8 cellular contexts compared by ENCODE assay signal in the genomic region with DNA sequence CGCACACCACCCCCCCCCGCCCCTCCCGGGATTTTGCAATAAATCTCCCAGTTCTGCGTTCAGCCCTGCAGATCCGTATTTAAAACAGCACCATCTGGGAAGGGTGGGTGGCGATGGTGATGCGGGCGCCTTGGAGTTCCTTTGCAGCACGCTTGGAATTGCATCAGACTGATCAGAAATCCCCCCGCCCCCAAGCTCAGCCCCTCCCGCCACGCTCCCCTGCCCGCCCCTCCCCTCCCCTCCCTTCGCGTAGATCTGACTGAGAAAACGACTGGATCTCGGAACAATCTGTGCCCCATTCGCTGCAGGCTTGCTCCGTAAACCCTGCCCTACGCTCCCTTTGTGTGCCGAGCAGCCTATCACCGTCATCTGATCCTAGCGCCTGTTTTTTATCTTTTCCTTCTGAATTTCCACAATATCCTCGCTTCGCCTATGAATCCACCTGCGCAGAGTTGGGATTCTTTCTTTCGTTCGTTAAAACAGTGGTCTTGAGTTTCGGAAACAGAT. TPM values are rescaled to one million over a fixed set of nuclear protein-coding genes. Genes with fewer than 3 reads are reported as not detected.
DNase-seq lines count a peak whose midpoint lies in the region; ATAC-seq and TF ChIP-seq lines count a peak whose summit lies in the region.

No MANE protein-coding gene starts in this region.

- H3K9ac ChIP-seq in HCT116 (ENCODE audit: low read length) = peak overlapping the region; percentile 58
- H3K9ac ChIP-seq in endocrine pancreas (ENCODE audit: control insufficient read depth, insufficient read depth, low read length) = no peak overlapping the region

- RAD21 ChIA-PET in HCT116 (lab: Charles Lee; ENCODE audit: low non-redundant PET in 1 of 2, low total read pairs in 2 of 2, uncharacterized antibody in 2 of 2, unreplicated experiment in 2 of 2) = interaction anchor here in 1 of 2 experiments (2.8 kb wide), 1 partner anchor 19 kb away, joined by 12 read pairs; a partner anchor contains a TSS

- peak overlapping the region; percentile 94 for H2AFZ ChIP-seq in HCT116 (ENCODE audit: low read depth, low read length, poor library complexity, severe bottlenecking)

- DNase-seq in HCT116 (ENCODE audit: low read depth, low spot score) (peak; percentile 73), NCI-H82 (lab: John Stamatoyannopoulos, UW) (peak; percentile 96), myocyte (ENCODE audit: low read depth) (peak; percentile 77)
- no peak for DNase-seq in stimulated activated CD4-positive, alpha-beta T cell treated with anti-CD3 and anti-CD28 coated beads, Interleukin-15, amount 100 ng/mL, for 24 hours

- CTCF ChIA-PET in HCT116 (lab: Charles Lee) = interaction anchor here (0.7 to 3.8 kb wide), 8 partner anchors 10 to 956 kb away, joined by 3 to 39 read pairs (median 5); a partner anchor contains a TSS

- H3K9me2 ChIP-seq in HCT116 (ENCODE audit: insufficient read depth) = no peaks in the 10 kb centered on the region

- peak overlapping the region; percentile 85 for H3K27ac ChIP-seq in HCT116 (ENCODE audit: low read depth, low read length)

- no peaks in the 10 kb centered on the region for H3K4me1 Mint-ChIP-seq in activated T-helper 17 cell treated with anti-CD3 and anti-CD28 coated beads, Interleukin-2, amount 50 U/mL, for 72 hours

- no peaks in the 10 kb centered on the region for H3K27me3 ChIP-seq in HCT116 (ENCODE audit: insufficient read depth, low read length)
- H3K27me3 ChIP-seq in endocrine pancreas (ENCODE audit: control insufficient read depth, insufficient read depth, low read length) = peaks cover 21% of the 10 kb centered on the region

- H3K36me3 Mint-ChIP-seq in activated T-helper 17 cell treated with anti-CD3 and anti-CD28 coated beads, Interleukin-2, amount 50 U/mL, for 72 hours (ENCODE audit: low read depth) = peaks cover 17% of the 10 kb centered on the region

- peak overlapping the region; percentile 96 for H3K4me2 ChIP-seq in HCT116 (ENCODE audit: low read length)

- H3K79me2 ChIP-seq in HCT116 (ENCODE audit: insufficient read depth, low read length) = no peaks in the 10 kb centered on the region

- H3K27ac Mint-ChIP-seq in activated T-helper 17 cell treated with anti-CD3 and anti-CD28 coated beads, Interleukin-2, amount 50 U/mL, for 72 hours = no peak overlapping the region

- H3K4me3 Mint-ChIP-seq in activated T-helper 17 cell treated with anti-CD3 and anti-CD28 coated beads, Interleukin-2, amount 50 U/mL, for 72 hours = no peak overlapping the region

- intact Hi-C loops in HCT116 (cut with micrococcal nuclease) = loop anchor here (5.0 kb wide), 1 partner anchor 389 kb away; a partner anchor contains a TSS

- peaks cover 51% of the 10 kb centered on the region for H3K27me3 Mint-ChIP-seq in activated T-helper 17 cell treated with anti-CD3 and anti-CD28 coated beads, Interleukin-2, amount 50 U/mL, for 72 hours

- H4K20me1 ChIP-seq in HCT116 (ENCODE audit: insufficient read depth) = no peaks in the 10 kb centered on the region

- BruUV-seq in HCT116 (replicated peaks; lab: Mats Ljungman, UMichigan) = no TSS peak

- ATAC-seq in HCT116 (peak; percentile 84), GM18867 (IDR thresholded peaks at IDR 0.05; ENCODE audit: unreplicated experiment) (no peak), HG02588 (IDR thresholded peaks at IDR 0.05; ENCODE audit: unreplicated experiment) (no peak)
- no peak for ATAC-seq in activated T-helper 17 cell treated with anti-CD3 and anti-CD28 coated beads, Interleukin-2, amount 50 U/mL, for 72 hours (replicated peaks)

- peaks cover 12% of the 10 kb centered on the region for H3K9me3 Mint-ChIP-seq in activated T-helper 17 cell treated with anti-CD3 and anti-CD28 coated beads, Interleukin-2, amount 50 U/mL, for 72 hours

- POLR2A ChIA-PET in HCT116 (lab: Charles Lee) = interaction anchor here (1.5 to 2.9 kb wide), 2 partner anchors 216 to 811 kb away, joined by 3 to 13 read pairs; no protein-coding TSS in a partner anchor

- peaks cover 18 to 28% of the 10 kb centered on the region in 2 experiments; a peak in 3 of 4 replicates for H3K4me1 ChIP-seq in HCT116 (ENCODE audit: control insufficient read depth in 1 of 2, insufficient read depth in 2 of 2, low read length in 2 of 2)
- H3K4me1 ChIP-seq in endocrine pancreas (ENCODE audit: control insufficient read depth, insufficient read depth, low read length) = no peaks in the 10 kb centered on the region

- peak; percentile 87 for TF ChIP-seq POLR2A in HCT116 (IDR thresholded peaks at IDR 0.05; ENCODE audit: borderline replicate concordance, extremely low read depth, insufficient read depth, insufficient read length)

- TF ChIP-seq CTCF in HCT116 (IDR thresholded peaks at IDR 0.05 in 2 of 3, conservative IDR thresholded peaks at IDR 0.05 in 1 of 3; ENCODE audit: borderline replicate concordance in 1 of 3, insufficient read depth in 1 of 3, low read depth in 2 of 3, low read length in 2 of 3) = no peak

- TF ChIP-seq RAD21 in HCT116 (IDR thresholded peaks at IDR 0.05; ENCODE audit: low read depth) = no peak

- H3K4me3 ChIP-seq in HCT116 (replicated peaks in 1 of 2; ENCODE audit: low read depth in 1 of 2, low read length in 2 of 2) (peak overlapping the region; percentile 57 to 62), endocrine pancreas (ENCODE audit: control insufficient read depth, insufficient read depth, low read length) (peak overlapping the region; percentile 27)

- no peaks in the 10 kb centered on the region for H3K9me3 ChIP-seq in HCT116 (ENCODE audit: control insufficient read depth in 1 of 2, insufficient read depth in 1 of 2, low read depth in 1 of 2, low read length in 2 of 2)
- H3K9me3 ChIP-seq in endocrine pancreas (ENCODE audit: control insufficient read depth, low read length) = no peaks in the 10 kb centered on the region

- H3K36me3 ChIP-seq in HCT116 (ENCODE audit: control insufficient read depth in 1 of 2, insufficient read depth in 2 of 2, low read length in 2 of 2) (no peaks in the 10 kb centered on the region), endocrine pancreas (ENCODE audit: control insufficient read depth, insufficient read depth, low read length) (no peaks in the 10 kb centered on the region)

TF ChIP-seq in HCT116, 20 proteins besides CTCF, POLR2A, EP300 and RAD21 (continues in another document):
- TF ChIP-seq, protein P1, sequence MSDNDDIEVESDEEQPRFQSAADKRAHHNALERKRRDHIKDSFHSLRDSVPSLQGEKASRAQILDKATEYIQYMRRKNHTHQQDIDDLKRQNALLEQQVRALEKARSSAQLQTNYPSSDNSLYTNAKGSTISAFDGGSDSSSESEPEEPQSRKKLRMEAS (IDR thresholded peaks at IDR 0.05) = no peak
- TF ChIP-seq, protein P2, sequence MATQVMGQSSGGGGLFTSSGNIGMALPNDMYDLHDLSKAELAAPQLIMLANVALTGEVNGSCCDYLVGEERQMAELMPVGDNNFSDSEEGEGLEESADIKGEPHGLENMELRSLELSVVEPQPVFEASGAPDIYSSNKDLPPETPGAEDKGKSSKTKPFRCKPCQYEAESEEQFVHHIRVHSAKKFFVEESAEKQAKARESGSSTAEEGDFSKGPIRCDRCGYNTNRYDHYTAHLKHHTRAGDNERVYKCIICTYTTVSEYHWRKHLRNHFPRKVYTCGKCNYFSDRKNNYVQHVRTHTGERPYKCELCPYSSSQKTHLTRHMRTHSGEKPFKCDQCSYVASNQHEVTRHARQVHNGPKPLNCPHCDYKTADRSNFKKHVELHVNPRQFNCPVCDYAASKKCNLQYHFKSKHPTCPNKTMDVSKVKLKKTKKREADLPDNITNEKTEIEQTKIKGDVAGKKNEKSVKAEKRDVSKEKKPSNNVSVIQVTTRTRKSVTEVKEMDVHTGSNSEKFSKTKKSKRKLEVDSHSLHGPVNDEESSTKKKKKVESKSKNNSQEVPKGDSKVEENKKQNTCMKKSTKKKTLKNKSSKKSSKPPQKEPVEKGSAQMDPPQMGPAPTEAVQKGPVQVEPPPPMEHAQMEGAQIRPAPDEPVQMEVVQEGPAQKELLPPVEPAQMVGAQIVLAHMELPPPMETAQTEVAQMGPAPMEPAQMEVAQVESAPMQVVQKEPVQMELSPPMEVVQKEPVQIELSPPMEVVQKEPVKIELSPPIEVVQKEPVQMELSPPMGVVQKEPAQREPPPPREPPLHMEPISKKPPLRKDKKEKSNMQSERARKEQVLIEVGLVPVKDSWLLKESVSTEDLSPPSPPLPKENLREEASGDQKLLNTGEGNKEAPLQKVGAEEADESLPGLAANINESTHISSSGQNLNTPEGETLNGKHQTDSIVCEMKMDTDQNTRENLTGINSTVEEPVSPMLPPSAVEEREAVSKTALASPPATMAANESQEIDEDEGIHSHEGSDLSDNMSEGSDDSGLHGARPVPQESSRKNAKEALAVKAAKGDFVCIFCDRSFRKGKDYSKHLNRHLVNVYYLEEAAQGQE (IDR thresholded peaks at IDR 0.05; ENCODE audit: low read depth) = no peak
- no peak for TF ChIP-seq EZH2phosphoT487 (IDR thresholded peaks at IDR 0.05; ENCODE audit: borderline replicate concordance)
- TF ChIP-seq SIN3A (IDR thresholded peaks at IDR 0.05; ENCODE audit: low read depth) = no peak
- TF ChIP-seq SRF (IDR thresholded peaks at IDR 0.05; ENCODE audit: low read depth) = no peak
- TF ChIP-seq ZNF274 (IDR thresholded peaks at IDR 0.05; ENCODE audit: low read depth, low read length) = no peak
- TF ChIP-seq, protein P3, sequence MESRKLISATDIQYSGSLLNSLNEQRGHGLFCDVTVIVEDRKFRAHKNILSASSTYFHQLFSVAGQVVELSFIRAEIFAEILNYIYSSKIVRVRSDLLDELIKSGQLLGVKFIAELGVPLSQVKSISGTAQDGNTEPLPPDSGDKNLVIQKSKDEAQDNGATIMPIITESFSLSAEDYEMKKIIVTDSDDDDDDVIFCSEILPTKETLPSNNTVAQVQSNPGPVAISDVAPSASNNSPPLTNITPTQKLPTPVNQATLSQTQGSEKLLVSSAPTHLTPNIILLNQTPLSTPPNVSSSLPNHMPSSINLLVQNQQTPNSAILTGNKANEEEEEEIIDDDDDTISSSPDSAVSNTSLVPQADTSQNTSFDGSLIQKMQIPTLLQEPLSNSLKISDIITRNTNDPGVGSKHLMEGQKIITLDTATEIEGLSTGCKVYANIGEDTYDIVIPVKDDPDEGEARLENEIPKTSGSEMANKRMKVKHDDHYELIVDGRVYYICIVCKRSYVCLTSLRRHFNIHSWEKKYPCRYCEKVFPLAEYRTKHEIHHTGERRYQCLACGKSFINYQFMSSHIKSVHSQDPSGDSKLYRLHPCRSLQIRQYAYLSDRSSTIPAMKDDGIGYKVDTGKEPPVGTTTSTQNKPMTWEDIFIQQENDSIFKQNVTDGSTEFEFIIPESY (IDR thresholded peaks at IDR 0.05; ENCODE audit: extremely low read depth, insufficient replicate concordance, low read length) = no peak
- peak; percentile 48 for TF ChIP-seq TCF7L2 (IDR thresholded peaks at IDR 0.05; ENCODE audit: borderline replicate concordance, extremely low read depth, insufficient read depth, insufficient read length)
- TF ChIP-seq JUND (IDR thresholded peaks at IDR 0.05) = no peak
- no peak for TF ChIP-seq ZFX (IDR thresholded peaks at IDR 0.05)
- TF ChIP-seq YY1 (IDR thresholded peaks at IDR 0.05; ENCODE audit: extremely low read depth, insufficient replicate concordance, low read depth, low read length) = no peak

RNA-seq across cellular contexts. Expression of a gene that starts 18.1 kb away (rescaled TPM):
- total RNA-seq in HCT116 (2021; ENCODE audit: unreplicated experiment) (22.0 TPM), myocyte (2.8 and 4.5 TPM in 2 replicates)
- polyA plus RNA-seq in HCT116 (2012) = 3.9 and 5.0 TPM in 2 replicates
- 3.0 TPM for polyA plus RNA-seq in myocyte (2012)
- not detected for total RNA-seq in activated T-helper 17 cell treated with anti-CD3 and anti-CD28 coated beads, Interleukin-2, amount 50 U/mL, for 72 hours
